Comparison of ENCODE assay signal across 21 cellular contexts in genomic region chr13:40331802-40332201, GRCh38.
DNase-seq lines count a peak whose midpoint lies in the region; ATAC-seq, FAIRE-seq and TF ChIP-seq lines count a peak whose summit lies in the region.
"Had no signal": no experiment of that assay in that cellular context is flagged by ENCODE, and none has a peak within 500 bp of the region (broad histone marks: within the 10 kb centered on the region; RNA-seq: fewer than 3 reads in every experiment).

No MANE protein-coding gene starts in this region.

- H3K14ac ChIP-seq in mesenchymal stem cell (ENCODE audit: low read length in 2 of 2), result no peak overlapping the region

- no peaks in the 10 kb centered on the region for H3K9me3 ChIP-seq in HepG2 (ENCODE audit: low read length)
- no peaks in the 10 kb centered on the region for H3K9me3 ChIP-seq in right lobe of liver
- H3K9me3 ChIP-seq in PC-3 (ENCODE audit: low read length), result no peaks in the 10 kb centered on the region
- H3K9me3 ChIP-seq in esophagus muscularis mucosa, result no peaks in the 10 kb centered on the region
- H3K9me3 ChIP-seq in mesenchymal stem cell (ENCODE audit: control insufficient read depth, low read length), result peaks cover 6% of the 10 kb centered on the region

- ATAC-seq in HepG2, result no peak
- ATAC-seq in right lobe of liver, result no peak
- ATAC-seq in PC-3, result no peak
- ATAC-seq in HG02840 (IDR thresholded peaks at IDR 0.05; ENCODE audit: low FRiP score, unreplicated experiment), result no peak
- ATAC-seq: HCT116 had no signal

- peaks cover 11% of the 10 kb centered on the region for H3K9me3 Mint-ChIP-seq in mesothelial cell of epicardium
- H3K9me3 Mint-ChIP-seq: CD8-positive, alpha-beta memory T cell; HFFc6; IgD-negative memory B cell had no signal

- no peak overlapping the region for H3K4ac ChIP-seq in mesenchymal stem cell (ENCODE audit: low read depth in 1 of 2, low read length in 2 of 2)

- H2AFZ ChIP-seq in HepG2 (ENCODE audit: low read length) (no peak overlapping the region), PC-3 (ENCODE audit: low read length) (no peak overlapping the region), mesenchymal stem cell (ENCODE audit: low read depth, low read length) (no peak overlapping the region)
- H2AFZ ChIP-seq: GM23248 had no signal

- in situ Hi-C loops in HepG2 (cut with HindIII; ENCODE audit: extremely low pct_ligation_motif_present, low pct_unique_long_range_greater_than_20kb), result loop anchor here (10.0 kb wide), 1 partner anchor 333 kb away; the partner anchor contains the start of gene FOXO1

- H3K4me3 Mint-ChIP-seq in mesothelial cell of epicardium, result no peak overlapping the region
- H3K4me3 Mint-ChIP-seq: B cell; CD8-positive, alpha-beta memory T cell; HFFc6; IgD-negative memory B cell had no signal

- H3K79me1 ChIP-seq in mesenchymal stem cell (replicated peaks; ENCODE audit: low read length, poor library complexity, severe bottlenecking), result no peaks in the 10 kb centered on the region

- H4K20me1 ChIP-seq in HepG2 (ENCODE audit: insufficient read depth, low read length) (no peaks in the 10 kb centered on the region), PC-3 (ENCODE audit: low read length) (no peaks in the 10 kb centered on the region)
- H4K20me1 ChIP-seq: BLaER1 treated with 17β-estradiol and CSF1 and Interleukin-3, amounts not matched to agents 10 nM and 100 nM had no signal

- no peak for TF ChIP-seq CTCF in HepG2 (CRISPR knock-in tag; IDR thresholded peaks at IDR 0.05)
- no peak for TF ChIP-seq CTCF in right lobe of liver (IDR thresholded peaks at IDR 0.05)
- no peak for TF ChIP-seq CTCF in PC-3 (conservative IDR thresholded peaks at IDR 0.05; ENCODE audit: low read depth, low read length)
- no peak for TF ChIP-seq CTCF in esophagus muscularis mucosa (IDR thresholded peaks at IDR 0.05)
- no peak for TF ChIP-seq CTCF in mesothelial cell of epicardium (IDR thresholded peaks at IDR 0.05; ENCODE audit: unreplicated experiment)

- no peak overlapping the region for H4K8ac ChIP-seq in mesenchymal stem cell (ENCODE audit: low read length)

- no peak for TF ChIP-seq RAD21 in HepG2 (CRISPR knock-in tag; IDR thresholded peaks at IDR 0.05)

- H2BK5ac ChIP-seq in mesenchymal stem cell (ENCODE audit: low read depth, low read length, poor library complexity, severe bottlenecking), result no peak overlapping the region

- H3K79me2 ChIP-seq in HepG2 (ENCODE audit: insufficient read depth, low read length), result no peaks in the 10 kb centered on the region
- no peaks in the 10 kb centered on the region for H3K79me2 ChIP-seq in PC-3 (ENCODE audit: low read length)

- H3K18ac ChIP-seq in mesenchymal stem cell (ENCODE audit: low read depth in 1 of 2, low read length in 2 of 2), result no peak overlapping the region

- no TSS peak for BruUV-seq in HepG2 (replicated peaks; lab: Mats Ljungman, UMichigan)
- no TSS peak for BruUV-seq in PC-3 (replicated peaks; lab: Mats Ljungman, UMichigan)

- TF ChIP-seq POLR2A in HepG2 (IDR thresholded peaks at IDR 0.05; ENCODE audit: insufficient read depth in 1 of 2, low read depth in 2 of 2, low read length in 2 of 2) (no peak), right lobe of liver (IDR thresholded peaks at IDR 0.05) (no peak), esophagus muscularis mucosa (IDR thresholded peaks at IDR 0.05; ENCODE audit: low read depth) (no peak)

- peak; percentile 58 for FAIRE-seq in HepG2 (lab: Jason Lieb, UNC)
- FAIRE-seq: D721Med, G401.6, GM12892, GM18507, H54, HTR-8/SVneo had no signal

- H3K9ac ChIP-seq in HepG2 (ENCODE audit: insufficient read depth, low read depth, low read length) (no peak overlapping the region), PC-3 (ENCODE audit: low read length) (peak overlapping the region; percentile 20; the same call in 1 of the 2 replicates), mesenchymal stem cell (ENCODE audit: low read length) (no peak overlapping the region)
- H3K9ac ChIP-seq: BLaER1 treated with 17β-estradiol and CSF1 and Interleukin-3, amounts not matched to agents 10 nM and 100 nM; GM23248 had no signal

- no peaks in the 10 kb centered on the region for H3K36me3 ChIP-seq in HepG2 (replicated peaks in 1 of 2; ENCODE audit: control insufficient read depth in 1 of 2, insufficient read depth in 2 of 2, low read length in 2 of 2)
- no peaks in the 10 kb centered on the region for H3K36me3 ChIP-seq in right lobe of liver
- no peaks in the 10 kb centered on the region for H3K36me3 ChIP-seq in PC-3 (ENCODE audit: low read depth, low read length)
- H3K36me3 ChIP-seq in esophagus muscularis mucosa, result no peaks in the 10 kb centered on the region
- H3K36me3 ChIP-seq in mesenchymal stem cell (ENCODE audit: control insufficient read depth in 1 of 2, insufficient read depth in 2 of 2, low read depth in 1 of 2, low read length in 2 of 2), result no peaks in the 10 kb centered on the region
- H3K36me3 ChIP-seq: BLaER1 treated with 17β-estradiol and CSF1 and Interleukin-3, amounts not matched to agents 10 nM and 100 nM had no signal

- H3K4me1 ChIP-seq in HepG2 (ENCODE audit: insufficient read depth, low read length) (peaks cover 71% of the 10 kb centered on the region), right lobe of liver (peaks cover 0 to 10% (median under 1%) of the 10 kb centered on the region in 4 donors), PC-3 (ENCODE audit: insufficient read depth, low read length) (peaks cover 38% of the 10 kb centered on the region), esophagus muscularis mucosa (peaks cover 0 to 10% (median 9%) of the 10 kb centered on the region in 4 donors), mesenchymal stem cell (ENCODE audit: control insufficient read depth, insufficient read depth, low read depth, low read length) (peaks cover 4% of the 10 kb centered on the region)

- H3K9me2 ChIP-seq in PC-3 (replicated peaks; ENCODE audit: low read length), result no peaks in the 10 kb centered on the region

- no peaks in the 10 kb centered on the region for H3K36me3 Mint-ChIP-seq in mesothelial cell of epicardium

- no peak overlapping the region for H3K23ac ChIP-seq in mesenchymal stem cell (ENCODE audit: low read length in 2 of 2)

- H2BK12ac ChIP-seq in mesenchymal stem cell (ENCODE audit: low read length in 2 of 2), result no peak overlapping the region

- no peaks in the 10 kb centered on the region for H3K27me3 ChIP-seq in HepG2 (ENCODE audit: control insufficient read depth in 1 of 2, insufficient read depth in 2 of 2, low read length in 2 of 2)
- H3K27me3 ChIP-seq in right lobe of liver, result no peaks in the 10 kb centered on the region
- H3K27me3 ChIP-seq in PC-3 (ENCODE audit: low read length), result no peaks in the 10 kb centered on the region
- H3K27me3 ChIP-seq in esophagus muscularis mucosa, result no peaks in the 10 kb centered on the region
- H3K27me3 ChIP-seq in mesenchymal stem cell (ENCODE audit: control insufficient read depth in 1 of 2, insufficient read depth in 1 of 2, low read length in 2 of 2), result no peaks in the 10 kb centered on the region
- H3K27me3 ChIP-seq: BLaER1 treated with 17β-estradiol and CSF1 and Interleukin-3, amounts not matched to agents 10 nM and 100 nM had no signal

- POLR2A ChIA-PET in HepG2 (lab: Yijun Ruan, JAX) (interaction anchor here (1.3 kb wide), 1 partner anchor 14 kb away, joined by 4 read pairs; no protein-coding TSS in a partner anchor), PC-3 (lab: Charles Lee; ENCODE audit: unreplicated experiment) (no interaction called here)

- H3F3A ChIP-seq in PC-3 (ENCODE audit: low read length, unreplicated experiment), result no peaks in the 10 kb centered on the region

- intact Hi-C loops in HepG2 (cut with micrococcal nuclease; ENCODE audit: unreplicated experiment) (no loop called here), right lobe of liver (cut with DNase I) (no loop called here), PC-3 (cut with micrococcal nuclease) (no loop called here), esophagus muscularis mucosa (cut with DNase I) (no loop called here)

- H2BK15ac ChIP-seq in mesenchymal stem cell (ENCODE audit: low read depth, poor library complexity, severe bottlenecking), result no peak overlapping the region

- CTCF ChIA-PET in HepG2 (lab: Yijun Ruan, JAX; ENCODE audit: low intra/inter-chr PET ratio, low total read pairs) (no interaction called here), PC-3 (lab: Charles Lee) (no interaction called here)

- no peaks in the 10 kb centered on the region for H3K27me3 Mint-ChIP-seq in mesothelial cell of epicardium (ENCODE audit: low read depth)
- H3K27me3 Mint-ChIP-seq: B cell had no signal

- DNase-seq in HepG2 (ENCODE audit: low spot score) (peak; percentile 79), right lobe of liver (no peak), PC-3 (no peak), esophagus muscularis mucosa (ENCODE audit: extremely low spot score) (peak; percentile 31), mesothelial cell of epicardium (ENCODE audit: low spot score in 2 of 2, unreplicated experiment in 2 of 2) (no peak), mesenchymal stem cell (no peak)
- DNase-seq: CD8-positive, alpha-beta memory T cell; COR-L47; GM23248; HFFc6 had no signal

- H2BK120ac ChIP-seq in mesenchymal stem cell (ENCODE audit: low read depth, low read length), result no peak overlapping the region

- H3K27ac ChIP-seq in HepG2 (ENCODE audit: extremely low read length, insufficient read depth, low read length), result peak overlapping the region; percentile 49
- no peak overlapping the region for H3K27ac ChIP-seq in right lobe of liver
- peak overlapping the region; percentile 71 for H3K27ac ChIP-seq in PC-3 (ENCODE audit: low read length)
- no peak overlapping the region for H3K27ac ChIP-seq in esophagus muscularis mucosa (replicated peaks in 1 of 4)
- H3K27ac ChIP-seq in mesenchymal stem cell (ENCODE audit: low read length, poor library complexity, severe bottlenecking), result no peak overlapping the region
- H3K27ac ChIP-seq: BLaER1 treated with 17β-estradiol and CSF1 and Interleukin-3, amounts not matched to agents 10 nM and 100 nM; GM23248 had no signal

- TF ChIP-seq EP300 in HepG2 (IDR thresholded peaks at IDR 0.05; ENCODE audit: low read depth in 2 of 2, low read length in 2 of 2) (peak in 1 of 2 experiments; percentile 83; a peak in 2 of 4 replicates), HepG2 (CRISPR knock-in tag; IDR thresholded peaks at IDR 0.05; ENCODE audit: borderline replicate concordance) (peak; percentile 63; the same call in 1 of the 2 replicates), esophagus muscularis mucosa (IDR thresholded peaks at IDR 0.05) (no peak)

- no peak overlapping the region for H2AK5ac ChIP-seq in mesenchymal stem cell (ENCODE audit: low read length, severe bottlenecking)

- H3K4me3 ChIP-seq in HepG2 (replicated peaks in 1 of 3; ENCODE audit: insufficient read depth in 1 of 3, low read depth in 2 of 3, low read length in 3 of 3), result no peak overlapping the region
- no peak overlapping the region for H3K4me3 ChIP-seq in right lobe of liver
- no peak overlapping the region for H3K4me3 ChIP-seq in PC-3 (ENCODE audit: low read length)
- no peak overlapping the region for H3K4me3 ChIP-seq in esophagus muscularis mucosa
- H3K4me3 ChIP-seq in mesenchymal stem cell (ENCODE audit: insufficient read depth in 1 of 2, low read depth in 1 of 2, low read length in 2 of 2), result no peak overlapping the region
- H3K4me3 ChIP-seq: BLaER1 treated with 17β-estradiol and CSF1 and Interleukin-3, amounts not matched to agents 10 nM and 100 nM; GM23248 had no signal

- H3K4me1 Mint-ChIP-seq in mesothelial cell of epicardium, result peaks cover 8% of the 10 kb centered on the region
- H3K4me1 Mint-ChIP-seq: IgD-negative memory B cell had no signal

- no peak overlapping the region for H3K27ac Mint-ChIP-seq in mesothelial cell of epicardium
- H3K27ac Mint-ChIP-seq: B cell, HFFc6, IgD-negative memory B cell had no signal

- peak overlapping the region; percentile 10 for H3K4me2 ChIP-seq in HepG2 (ENCODE audit: low read depth, low read length)
- H3K4me2 ChIP-seq in PC-3 (ENCODE audit: low read length), result no peak overlapping the region
- no peak overlapping the region for H3K4me2 ChIP-seq in mesenchymal stem cell (ENCODE audit: low read length, poor library complexity, severe bottlenecking)

- H4K91ac ChIP-seq in mesenchymal stem cell (ENCODE audit: low read length), result no peak overlapping the region

Comparison
In these comparisons a context has a peak if more than half of its experiments do, and no peak if none do; other contexts are left out.
1. DNase-seq: peak in HepG2 (single experiment) and esophagus muscularis mucosa (single experiment); none in right lobe of liver (0 of 3), PC-3 (single experiment), mesothelial cell of epicardium (0 of 2) and mesenchymal stem cell (single experiment).
2. H3K27ac ChIP-seq: peak in HepG2 (single experiment) and PC-3 (single experiment); none in right lobe of liver (0 of 3), esophagus muscularis mucosa (0 of 4) and mesenchymal stem cell (single experiment).